1 cellular context compared by ENCODE assay signal in the genomic region with DNA sequence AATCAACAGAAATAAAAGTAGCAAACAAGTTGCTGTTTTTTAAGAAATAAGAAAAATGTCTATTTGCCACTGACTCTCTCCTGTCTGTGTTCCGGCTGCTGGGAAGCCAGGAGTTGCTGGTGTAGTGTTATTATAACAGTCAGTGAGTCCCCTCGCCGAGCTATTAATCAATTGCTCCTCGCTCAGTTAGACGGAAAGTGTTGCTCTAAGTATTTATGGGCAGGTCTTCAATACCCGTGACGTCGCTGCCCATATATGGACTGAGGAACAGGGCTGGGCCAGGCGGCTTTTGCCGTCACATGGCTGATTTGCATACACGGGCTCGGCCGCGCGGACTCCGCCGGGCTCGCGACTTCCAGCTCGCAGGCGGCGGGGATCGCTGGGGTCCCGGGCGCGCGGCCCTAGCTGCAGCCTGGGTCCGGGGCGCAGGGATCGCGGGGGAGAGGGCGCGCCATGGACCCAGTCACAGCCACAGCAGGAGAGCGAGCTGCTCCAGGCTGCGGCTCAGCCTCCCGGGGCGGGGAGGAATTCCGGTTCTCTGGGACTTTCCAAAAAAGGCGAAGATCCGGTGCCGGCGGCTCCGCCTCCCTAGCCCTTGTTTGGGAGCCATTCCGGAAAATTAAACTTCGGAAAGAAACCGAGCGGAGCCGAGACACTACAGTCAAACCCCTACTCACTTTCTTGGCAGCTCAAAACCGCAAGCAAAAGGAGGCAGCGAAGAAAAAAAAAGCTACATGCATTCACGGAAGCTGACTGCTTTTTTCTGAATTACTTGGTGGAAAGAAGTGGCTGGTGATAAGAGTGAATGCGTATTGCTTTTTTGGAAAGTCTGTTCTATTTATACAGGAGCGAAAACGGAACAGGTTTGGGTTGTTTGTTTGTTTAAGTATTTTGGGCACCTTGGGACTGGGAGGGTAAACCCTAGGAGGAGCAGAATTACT.
TF ChIP-seq lines count a peak whose summit lies in the region.

A gene (minus strand): TSS at position 188 of the 941 bp plus-strand sequence. CDS start 337 bp downstream, outside the sequence.

TF ChIP-seq in IMR-90, 13 proteins besides CTCF, POLR2A, EP300 and RAD21:
- TF ChIP-seq, protein P1, sequence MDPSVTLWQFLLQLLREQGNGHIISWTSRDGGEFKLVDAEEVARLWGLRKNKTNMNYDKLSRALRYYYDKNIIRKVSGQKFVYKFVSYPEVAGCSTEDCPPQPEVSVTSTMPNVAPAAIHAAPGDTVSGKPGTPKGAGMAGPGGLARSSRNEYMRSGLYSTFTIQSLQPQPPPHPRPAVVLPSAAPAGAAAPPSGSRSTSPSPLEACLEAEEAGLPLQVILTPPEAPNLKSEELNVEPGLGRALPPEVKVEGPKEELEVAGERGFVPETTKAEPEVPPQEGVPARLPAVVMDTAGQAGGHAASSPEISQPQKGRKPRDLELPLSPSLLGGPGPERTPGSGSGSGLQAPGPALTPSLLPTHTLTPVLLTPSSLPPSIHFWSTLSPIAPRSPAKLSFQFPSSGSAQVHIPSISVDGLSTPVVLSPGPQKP (IDR thresholded peaks at IDR 0.05; ENCODE audit: borderline replicate concordance, low read depth, low read length): peak; percentile 96
- TF ChIP-seq BHLHE40 (IDR thresholded peaks at IDR 0.05; ENCODE audit: low read depth, low read length) (0 out of 2 replicates have a peak, but pooled peaks have one; percentile 9), MXI1 (IDR thresholded peaks at IDR 0.05; ENCODE audit: borderline replicate concordance, low read depth, low read length) (0 out of 2 replicates have a peak, but pooled peaks have one; percentile 11), RCOR1 (IDR thresholded peaks at IDR 0.05; ENCODE audit: insufficient replicate concordance, low read length) (peak; percentile 11), CHD1 (IDR thresholded peaks at IDR 0.05; ENCODE audit: low read depth, low read length) (no peak), MAZ (IDR thresholded peaks at IDR 0.05; ENCODE audit: borderline replicate concordance, low read depth, low read length) (peak; percentile 81; the same call in 1 of the 2 replicates), RFX5 (IDR thresholded peaks at IDR 0.05; ENCODE audit: low read depth, low read length) (no peak)
- TF ChIP-seq, protein P2, sequence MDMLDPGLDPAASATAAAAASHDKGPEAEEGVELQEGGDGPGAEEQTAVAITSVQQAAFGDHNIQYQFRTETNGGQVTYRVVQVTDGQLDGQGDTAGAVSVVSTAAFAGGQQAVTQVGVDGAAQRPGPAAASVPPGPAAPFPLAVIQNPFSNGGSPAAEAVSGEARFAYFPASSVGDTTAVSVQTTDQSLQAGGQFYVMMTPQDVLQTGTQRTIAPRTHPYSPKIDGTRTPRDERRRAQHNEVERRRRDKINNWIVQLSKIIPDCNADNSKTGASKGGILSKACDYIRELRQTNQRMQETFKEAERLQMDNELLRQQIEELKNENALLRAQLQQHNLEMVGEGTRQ (IDR thresholded peaks at IDR 0.05; ENCODE audit: low read depth, low read length): peak; percentile 86
